In the genomic region with DNA sequence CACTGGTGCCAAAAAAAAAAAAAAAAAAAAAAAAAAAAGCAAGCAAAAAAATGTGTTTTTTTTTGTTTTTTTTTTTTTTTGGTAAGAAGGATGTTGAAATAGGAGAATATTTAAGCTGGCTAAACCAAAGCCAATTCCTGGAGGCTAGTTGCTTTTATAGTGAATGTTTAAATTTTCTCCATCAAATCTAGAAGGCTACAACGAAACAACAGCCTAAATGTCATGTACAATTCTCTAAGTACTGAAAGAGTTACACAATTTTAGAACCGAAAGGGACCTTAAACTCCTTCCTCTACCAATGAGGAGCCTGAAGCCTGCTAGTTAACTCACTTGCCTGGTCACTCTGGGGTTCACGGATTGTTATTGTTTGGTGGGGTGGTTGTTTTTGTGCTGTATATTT, we compare ENCODE assay signal across 10 cellular contexts. TPM values are rescaled to one million over a fixed set of nuclear protein-coding genes. Genes with fewer than 3 reads are reported as not detected.
A peak's percentile ranks its signal among the peaks of the same experiment; 100 is the strongest.
DNase-seq lines count a peak whose midpoint lies in the region; ATAC-seq, FAIRE-seq and TF ChIP-seq lines count a peak whose summit lies in the region.
"Had no signal": no experiment of that assay in that cellular context is flagged by ENCODE, and none has a peak within 500 bp of the region (broad histone marks: within the 10 kb centered on the region; RNA-seq: fewer than 3 reads in every experiment).

No MANE protein-coding gene starts in this region.

- TF ChIP-seq EP300 in transverse colon (IDR thresholded peaks at IDR 0.05; ENCODE audit: low read depth), result no peak

- 27 to 47% methylated on average over 3 of the region's 3 CpGs for WGBS in transverse colon (ENCODE audit: low coverage in 1 of 2), 2 donors

- no peak overlapping the region for H3K9ac ChIP-seq in muscle layer of colon (ENCODE audit: low read length)

- no peaks in the 10 kb centered on the region for H3K27me3 ChIP-seq in muscle layer of colon (ENCODE audit: control insufficient read depth in 1 of 2, insufficient read depth in 2 of 2, low read length in 2 of 2)
- H3K27me3 ChIP-seq in transverse colon, result no peaks in the 10 kb centered on the region

- H3K27ac ChIP-seq in muscle layer of colon (ENCODE audit: low read depth, low read length), result peak overlapping the region; percentile 66
- peak overlapping the region; percentile 83 to 95 (median 89) for H3K27ac ChIP-seq in transverse colon

- H3K9me3 ChIP-seq in muscle layer of colon (ENCODE audit: low read length), result no peaks in the 10 kb centered on the region
- no peaks in the 10 kb centered on the region for H3K9me3 ChIP-seq in transverse colon

- H3K4me3 ChIP-seq in muscle layer of colon (ENCODE audit: low read depth in 1 of 2, low read length in 2 of 2) (peak overlapping the region; percentile 3 to 95), transverse colon (peak overlapping the region in 1 of 4 donors; percentile 69)

- TF ChIP-seq CTCF in transverse colon (IDR thresholded peaks at IDR 0.05) (no peak), GM13976 (IDR thresholded peaks at IDR 0.05; ENCODE audit: borderline replicate concordance, control extremely low read depth, extremely low read depth, insufficient read depth, missing control alignments) (no peak)

- ATAC-seq in HG03139 (IDR thresholded peaks at IDR 0.05; ENCODE audit: unreplicated experiment), result no peak

- DNase-seq in SKM-1 treated with dmso at 0.1 percent for 144 hours (lab: John Stamatoyannopoulos, UW; ENCODE audit: unreplicated experiment), result peak; percentile 42
- no peak for DNase-seq in SKM-1 (lab: John Stamatoyannopoulos, UW; ENCODE audit: unreplicated experiment)
- DNase-seq in dedifferentiated amniotic fluid mesenchymal stem cell (ENCODE audit: extremely low spot score), result peak; percentile 53
- no peak for DNase-seq in transverse colon
- DNase-seq in GM12892 (ENCODE audit: insufficient read length), result no peak
- no peak for DNase-seq in GM13976 (ENCODE audit: low spot score)
- DNase-seq: hypothalamus, NCI-H1694 treated with DMSO at 0.1 percent for 48 hours had no signal

- FAIRE-seq in GM12892 (lab: Jason Lieb, UNC), result no peak

- TF ChIP-seq POLR2A in transverse colon (IDR thresholded peaks at IDR 0.05) (no peak), GM12892 (IDR thresholded peaks at IDR 0.05; ENCODE audit: low read depth, low read length) (no peak)

- H3K4me1 ChIP-seq in muscle layer of colon (ENCODE audit: insufficient read depth, low read length) (peaks cover 45% of the 10 kb centered on the region), transverse colon (peaks cover 0 to 45% (median 21%) of the 10 kb centered on the region in 4 donors)

- H3K36me3 ChIP-seq in muscle layer of colon (ENCODE audit: insufficient read depth, low read length) (peaks cover 4% of the 10 kb centered on the region), transverse colon (no peaks in the 10 kb centered on the region)

- in situ Hi-C loops in transverse colon (cut with MboI; ENCODE audit: low pct_ligation_motif_present in 1 of 4, low pct_unique_long_range_greater_than_20kb in 1 of 4, low sequenced_read_pairs in 3 of 4) (no loop called here), GM13976 (cut with MboI; ENCODE audit: low sequenced_read_pairs, unreplicated experiment) (no loop called here)

- intact Hi-C loops in transverse colon (cut with DNase I; ENCODE audit: low total_unique reads), result no loop called here

RNA-seq across cellular contexts. Expression of gene WLS, which starts 3.5 kb away (rescaled TPM):
- 100 to 1,000 TPM in 2 of 4 donors, 10 to 100 TPM in 2; 69.9 to 117 (median 98.7) TPM for total RNA-seq in transverse colon
- not detected for polyA plus RNA-seq in GM12892 (2012; ENCODE audit: missing spikeins)

Comparison
In these comparisons a context has a peak if more than half of its experiments do, and no peak if none do; other contexts are left out.
1. DNase-seq: peak in SKM-1 treated with dmso at 0.1 percent for 144 hours (single experiment) and dedifferentiated amniotic fluid mesenchymal stem cell (single experiment); none in SKM-1 (single experiment), transverse colon (single experiment), GM12892 (single experiment) and GM13976 (single experiment).